ENCODE assay signal across 30 cellular contexts in genomic region chr5:170181902-170182301, GRCh38. TPM values are rescaled to one million over a fixed set of nuclear protein-coding genes. Genes with fewer than 3 reads are reported as not detected.
"Had no signal": no experiment of that assay in that cellular context is flagged by ENCODE, and none has a peak within 500 bp of the region (broad histone marks: within the 10 kb centered on the region; RNA-seq: fewer than 3 reads in every experiment).

No MANE protein-coding gene starts in this region.

- H3K4me1 Mint-ChIP-seq: activated CD4-positive, alpha-beta memory T cell treated with anti-CD3 and anti-CD28 coated beads, Interleukin-2, amount 10 ng/mL, durations not matched to agents 7 days and 5 days; activated CD4-positive, alpha-beta T cell treated with anti-CD3 and anti-CD28 coated beads, Interleukin-2, amount 10 ng/mL, durations not matched to agents 7 days and 5 days; activated T-helper 17 cell treated with anti-CD3 and anti-CD28 coated beads, Interleukin-2, amount 50 U/mL, for 72 hours; naive B cell; WTC11 had no signal

- H3K4me1 ChIP-seq: gastrocnemius medialis, pancreas, psoas muscle, tibial nerve had no signal

- H3K36me3 ChIP-seq: gastrocnemius medialis, pancreas, tibial nerve had no signal

- ATAC-seq: activated T-helper 17 cell treated with anti-CD3 and anti-CD28 coated beads, Interleukin-2, amount 50 U/mL, for 72 hours; effector memory CD8-positive, alpha-beta T cell; gastrocnemius medialis; left cardiac atrium; left ventricle myocardium superior; pancreas; psoas muscle; WTC11 had no signal

- H3K9me3 Mint-ChIP-seq: activated CD4-positive, alpha-beta memory T cell treated with anti-CD3 and anti-CD28 coated beads, Interleukin-2, amount 10 ng/mL, durations not matched to agents 7 days and 5 days; activated CD4-positive, alpha-beta T cell treated with anti-CD3 and anti-CD28 coated beads, Interleukin-2, amount 10 ng/mL, durations not matched to agents 7 days and 5 days; activated T-cell treated with anti-CD3 and anti-CD28 coated beads, Interleukin-2, amount 50 U/mL, for 24 hours; activated T-helper 17 cell treated with anti-CD3 and anti-CD28 coated beads, Interleukin-2, amount 50 U/mL, for 72 hours; effector memory CD8-positive, alpha-beta T cell; naive B cell; nephron progenitor cell; WTC11 had no signal

- FAIRE-seq: keratinocyte, pancreas had no signal

- H3K27me3 Mint-ChIP-seq: activated T-cell treated with anti-CD3 and anti-CD28 coated beads, Interleukin-2, amount 50 U/mL, for 24 hours had no signal

- H3K4me3 ChIP-seq: gastrocnemius medialis, pancreas, psoas muscle, tibial nerve had no signal

- H3K27ac ChIP-seq: gastrocnemius medialis, pancreas, psoas muscle, tibial nerve had no signal

- H3K27me3 ChIP-seq: gastrocnemius medialis, pancreas, tibial nerve had no signal

- H3K4me3 Mint-ChIP-seq: activated CD4-positive, alpha-beta memory T cell treated with anti-CD3 and anti-CD28 coated beads, Interleukin-2, amount 10 ng/mL, durations not matched to agents 7 days and 5 days; activated CD4-positive, alpha-beta T cell treated with anti-CD3 and anti-CD28 coated beads, Interleukin-2, amount 10 ng/mL, durations not matched to agents 7 days and 5 days; activated T-cell treated with anti-CD3 and anti-CD28 coated beads, Interleukin-2, amount 50 U/mL, for 24 hours; activated T-helper 17 cell treated with anti-CD3 and anti-CD28 coated beads, Interleukin-2, amount 50 U/mL, for 72 hours; effector memory CD8-positive, alpha-beta T cell; naive B cell; nephron progenitor cell; WTC11 had no signal

- H3K27ac Mint-ChIP-seq: activated CD4-positive, alpha-beta memory T cell treated with anti-CD3 and anti-CD28 coated beads, Interleukin-2, amount 10 ng/mL, durations not matched to agents 7 days and 5 days; activated CD4-positive, alpha-beta T cell treated with anti-CD3 and anti-CD28 coated beads, Interleukin-2, amount 10 ng/mL, durations not matched to agents 7 days and 5 days; activated T-cell treated with anti-CD3 and anti-CD28 coated beads, Interleukin-2, amount 50 U/mL, for 24 hours; activated T-helper 17 cell treated with anti-CD3 and anti-CD28 coated beads, Interleukin-2, amount 50 U/mL, for 72 hours; naive B cell; WTC11 had no signal

- H3K9me3 ChIP-seq: gastrocnemius medialis, pancreas, psoas muscle, tibial nerve had no signal

- H3K36me3 Mint-ChIP-seq: naive B cell, WTC11 had no signal

- DNase-seq: activated CD4-positive, alpha-beta memory T cell treated with anti-CD3 and anti-CD28 coated beads, Interleukin-2, amount 10 ng/mL, durations not matched to agents 7 days and 5 days; activated CD4-positive, alpha-beta T cell treated with anti-CD3 and anti-CD28 coated beads for 1 hour; activated CD4-positive, alpha-beta T cell treated with anti-CD3 and anti-CD28 coated beads, Interleukin-2, amount 10 ng/mL, durations not matched to agents 7 days and 5 days; activated CD8-positive, alpha-beta memory T cell treated with anti-CD3 and anti-CD28 coated beads, Interleukin-2, amount 50 U/mL, for 48 hours; activated gamma-delta T cell treated with Interleukin-2 at 50 U/mL for 16 hours; activated naive CD4-positive, alpha-beta T cell treated with anti-CD3 and anti-CD28 coated beads, Interleukin-2, amount 50 U/mL, for 16 hours; activated T-cell treated with anti-CD3 and anti-CD28 coated beads, Interleukin-2, amount 50 U/mL, for 24 hours; amniotic stem cell; caudate nucleus; cortex of kidney; effector memory CD8-positive, alpha-beta T cell; erythroblast; gastrocnemius medialis; glutamatergic neuron; left cardiac atrium; left ventricle myocardium superior; naive B cell; nephron progenitor cell; pancreas; psoas muscle; stimulated activated CD4-positive, alpha-beta T cell treated with anti-CD3 and anti-CD28 coated beads, Interleukin-2, amount 100 ng/mL, for 48 hours; stimulated activated naive CD4-positive, alpha-beta T cell treated with Interleukin-2 at 50 U/mL for 16 hours had no signal

RNA-seq across cellular contexts. Expression of gene C5orf58, which starts 50.9 kb away (rescaled TPM):
- total RNA-seq: activated CD4-positive, alpha-beta memory T cell treated with anti-CD3 and anti-CD28 coated beads, Interleukin-2, amount 10 ng/mL, durations not matched to agents 7 days and 5 days; activated CD4-positive, alpha-beta T cell treated with anti-CD3 and anti-CD28 coated beads, Interleukin-2, amount 10 ng/mL, durations not matched to agents 7 days and 5 days; activated T-helper 17 cell treated with anti-CD3 and anti-CD28 coated beads, Interleukin-2, amount 50 U/mL, for 72 hours; chondrocyte; gastrocnemius medialis; left cardiac atrium; left ventricle myocardium superior; lung microvascular endothelial cell; pancreas; psoas muscle; temporal lobe; urinary bladder had no signal
- polyA plus RNA-seq: keratinocyte, psoas muscle had no signal
